In genomic region chr12:6532927-6533652, GRCh38 we compare ENCODE assay signal across 8 cellular contexts. TPM values are rescaled to one million over a fixed set of nuclear protein-coding genes. Genes with fewer than 3 reads are reported as not detected.
A peak's percentile ranks its signal among the peaks of the same experiment; 100 is the strongest.
DNase-seq lines count a peak whose midpoint lies in the region; ATAC-seq and TF ChIP-seq lines count a peak whose summit lies in the region.

No MANE protein-coding gene starts in this region.

- no peaks in the 10 kb centered on the region for H3K27me3 ChIP-seq in layer of hippocampus (ENCODE audit: control insufficient read depth, insufficient read depth, low read length)

- no peaks in the 10 kb centered on the region for H3K27me3 Mint-ChIP-seq in T-cell

- POLR2A ChIA-PET in T-cell (lab: Charles Lee): interaction anchor here in 1 of 2 donors (0.9 to 1.8 kb wide), 4 partner anchors 40 to 194 kb away, joined by 4 to 7 read pairs (median 5); partner anchors contain the start of genes MRPL51 and VAMP1

- no peak for TF ChIP-seq CTCF in coronary artery (IDR thresholded peaks at IDR 0.05)

- H3K27ac ChIP-seq in coronary artery (peak overlapping the region; percentile 96 to 99), layer of hippocampus (ENCODE audit: low read depth, low read length) (peak overlapping the region; percentile 99)

- no peaks in the 10 kb centered on the region for H3K9me3 Mint-ChIP-seq in T-cell

- H3K36me3 Mint-ChIP-seq in T-cell: peaks cover 44% of the 10 kb centered on the region

- CTCF ChIA-PET in T-cell (lab: Charles Lee): interaction anchor here in 1 of 2 donors (0.9 to 1.6 kb wide), 8 partner anchors 20 to 198 kb away, joined by 3 to 10 read pairs (median 4); partner anchors contain the start of gene MRPL51

- peak; percentile 92 for DNase-seq in EH (ENCODE audit: low read depth)
- peak; percentile 94 for DNase-seq in M059J (ENCODE audit: low read depth)
- DNase-seq in T-cell: peak in 2 of 34 experiments; percentile 14 to 27
- DNase-seq in coronary artery (ENCODE audit: low spot score): peak; percentile 75
- DNase-seq in stimulated activated CD4-positive, alpha-beta T cell treated with anti-CD3 and anti-CD28 coated beads, Interleukin-2, amount 100 ng/mL, for 24 hours: peak; percentile 58 to 73

- peak overlapping the region; percentile 94 to 98 for H3K27ac Mint-ChIP-seq in T-cell

- ATAC-seq in GM21619 (IDR thresholded peaks at IDR 0.05; ENCODE audit: unreplicated experiment) (peak; percentile 13), T-cell (replicated peaks in 1 of 4) (no peak), HG02678 (IDR thresholded peaks at IDR 0.05; ENCODE audit: unreplicated experiment) (no peak)

- H3K4me1 Mint-ChIP-seq in T-cell: peaks cover 46 to 52% (median 47%) of the 10 kb centered on the region in 3 donors

- peak overlapping the region; percentile 91 for H3K4me3 ChIP-seq in coronary artery

- H3K4me3 Mint-ChIP-seq in T-cell: peak overlapping the region; percentile 64 to 97 (median 94)

RNA-seq across cellular contexts. Expression of gene GAPDH, which starts 1.2 kb away (rescaled TPM):
- 6,702 and 8,157 TPM in 2 replicates for total RNA-seq in M059J (2014; rRNA removed; shearing (Covaris generic))
- total RNA-seq in T-cell: 100 to 1,000 TPM; 500 to 643 (median 605) TPM

RNA-seq across cellular contexts. Expression of gene IFFO1, which starts 22.8 kb away (rescaled TPM):
- 5.4 and 13.4 TPM in 2 replicates for total RNA-seq in M059J (2014; rRNA removed; shearing (Covaris generic))
- total RNA-seq in T-cell: 10 to 100 TPM; 30.4 to 59.8 (median 59.7) TPM

RNA-seq across cellular contexts. Expression of gene NOP2, which starts 35.0 kb away (rescaled TPM):
- total RNA-seq in M059J (2014; rRNA removed; shearing (Covaris generic)): 29.8 and 47.0 TPM in 2 replicates
- 100 to 1,000 TPM in 1 of 5 donors, 10 to 100 TPM in 4; 69.6 to 107 (median 93.1) TPM for total RNA-seq in T-cell

RNA-seq across cellular contexts. Expression of gene NCAPD2, which starts 39.2 kb away (rescaled TPM):
- 61.8 and 117 TPM in 2 replicates for total RNA-seq in M059J (2014; rRNA removed; shearing (Covaris generic))
- total RNA-seq in T-cell: 10 to 100 TPM; 32.8 to 43.8 (median 40.7) TPM

RNA-seq across cellular contexts. Expression of gene MRPL51, which starts 40.0 kb away (rescaled TPM):
- total RNA-seq in M059J (2014; rRNA removed; shearing (Covaris generic)): 141 and 159 TPM in 2 replicates
- 10 to 100 TPM; 34.3 to 86.6 (median 80.3) TPM for total RNA-seq in T-cell

Comparison
In these comparisons a context has a peak if more than half of its experiments do, and no peak if none do; other contexts are left out.
1. RNA of gene GAPDH, which starts 1.2 kb away (total RNA-seq): 6,702 to 8,157 TPM in M059J; 500 to 643 TPM in T-cell; every median in the first group is over 10 times any median in the second.